ENCODE assay signal across 19 cellular contexts in the genomic region with DNA sequence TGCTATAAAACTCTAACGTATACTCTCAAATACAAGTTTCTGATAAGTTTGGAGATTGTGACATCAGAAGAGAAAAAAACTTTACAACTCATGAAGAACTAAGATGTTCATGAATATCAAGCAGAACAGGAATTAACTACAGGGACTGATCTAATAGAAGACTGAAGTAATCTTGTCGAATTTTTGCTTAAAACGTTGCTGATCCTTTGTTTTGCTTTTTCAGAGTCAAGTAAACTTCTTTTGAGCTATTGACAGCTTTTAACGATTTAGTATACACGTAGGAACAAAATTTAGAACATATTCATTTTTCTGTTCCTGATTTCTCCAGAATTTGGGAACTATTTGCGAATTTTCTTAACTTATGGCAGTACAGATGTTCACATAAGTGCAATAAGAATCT.
"Had no signal": no experiment of that assay in that cellular context is flagged by ENCODE, and none has a peak within 500 bp of the region (broad histone marks: within the 10 kb centered on the region; RNA-seq: fewer than 3 reads in every experiment).

No MANE protein-coding gene starts in this region.

- H3K27me3 ChIP-seq: dorsolateral prefrontal cortex, esophagus muscularis mucosa, gastrocnemius medialis, heart right ventricle, left lung had no signal

- H3K4me1 ChIP-seq: esophagus muscularis mucosa, gastrocnemius medialis, heart right ventricle, left lung, lower lobe of right lung had no signal

- H3K9me3 ChIP-seq: esophagus muscularis mucosa, gastrocnemius medialis, lower lobe of right lung had no signal

- H3K4me3 ChIP-seq: coronary artery, dorsolateral prefrontal cortex, esophagus muscularis mucosa, gastrocnemius medialis, heart right ventricle, left lung, lower lobe of right lung had no signal

- H3K36me3 ChIP-seq: esophagus muscularis mucosa, gastrocnemius medialis, heart right ventricle, left lung, lower lobe of right lung had no signal

- ATAC-seq: gastrocnemius medialis; heart right ventricle; left cardiac atrium; left lung; left ventricle myocardium superior; lower lobe of right lung; naive thymus-derived CD4-positive, alpha-beta T cell had no signal

- DNase-seq: dermis blood vessel endothelial cell; dorsolateral prefrontal cortex; effector CD4-positive, alpha-beta T cell; effector memory CD4-positive, alpha-beta T cell; foreskin melanocyte; gastrocnemius medialis; glutamatergic neuron; head of caudate nucleus; heart right ventricle; hippocampal formation; left cardiac atrium; left lung; left ventricle myocardium superior; lower lobe of right lung; mesenchymal stem cell; midbrain; naive thymus-derived CD4-positive, alpha-beta T cell had no signal

- H3K27ac ChIP-seq: coronary artery, dorsolateral prefrontal cortex, esophagus muscularis mucosa, gastrocnemius medialis, heart right ventricle, left lung, lower lobe of right lung had no signal
